Comparison of ENCODE assay signal across 1 cellular context in the genomic region with DNA sequence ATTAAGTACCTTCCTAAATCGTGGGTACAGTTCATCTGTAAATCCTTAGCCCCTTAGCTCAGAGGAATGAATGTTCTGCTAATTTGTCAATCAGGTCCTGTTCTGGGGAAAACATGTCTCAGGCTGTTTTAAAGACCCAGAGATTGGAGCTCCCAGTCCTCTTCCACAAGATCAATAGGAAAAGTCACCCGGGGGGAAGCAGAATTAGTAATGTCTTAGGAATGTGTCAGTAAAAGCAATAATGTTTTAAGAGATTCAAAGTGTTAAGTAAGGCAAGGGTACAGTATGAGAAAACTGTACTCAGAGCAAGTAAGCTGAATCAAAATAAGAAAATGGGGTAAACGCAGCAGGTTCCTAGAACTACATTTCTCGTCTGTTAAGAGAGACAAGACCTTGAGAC.
TF ChIP-seq lines count a peak whose summit lies in the region.

No MANE protein-coding gene starts in this region.

TF ChIP-seq in WTC11, 78 proteins besides CTCF, POLR2A, EP300 and RAD21 (continued from another document):
- no peak for TF ChIP-seq AR (CRISPR knock-in tag; IDR thresholded peaks at IDR 0.05)
- TF ChIP-seq GTF2I (CRISPR knock-in tag; conservative IDR thresholded peaks at IDR 0.05): no peak
- TF ChIP-seq ZNF138 (CRISPR knock-in tag; conservative IDR thresholded peaks at IDR 0.05): no peak
